ENCODE assay signal across 23 cellular contexts in the genomic region with DNA sequence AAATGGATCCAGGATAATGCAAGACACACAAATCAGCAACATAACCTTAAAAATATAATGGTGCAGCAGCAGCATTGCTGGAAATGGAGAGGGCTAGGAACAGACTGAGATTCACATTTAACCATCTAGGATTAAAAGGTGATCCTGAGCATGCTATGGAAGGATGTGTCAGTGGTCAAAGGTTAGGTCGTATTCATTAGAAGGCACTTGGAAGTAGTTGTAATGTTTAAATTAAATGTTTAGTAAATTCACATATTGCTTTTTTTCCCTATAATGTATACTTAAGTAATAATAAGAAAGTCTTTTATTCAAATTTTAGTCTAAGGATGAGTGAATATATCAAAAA.
DNase-seq lines count a peak whose midpoint lies in the region; ATAC-seq, FAIRE-seq and TF ChIP-seq lines count a peak whose summit lies in the region.
"Had no signal": no experiment of that assay in that cellular context is flagged by ENCODE, and none has a peak within 500 bp of the region (broad histone marks: within the 10 kb centered on the region; RNA-seq: fewer than 3 reads in every experiment).

No MANE protein-coding gene starts in this region.

- peaks cover 5% of the 10 kb centered on the region for H3K27me3 Mint-ChIP-seq in neural progenitor cell (ENCODE audit: insufficient read depth, low read depth)
- H3K27me3 Mint-ChIP-seq: B cell had no signal

- TF ChIP-seq CTCF in left ventricle myocardium inferior (IDR thresholded peaks at IDR 0.05; ENCODE audit: borderline replicate concordance) (no peak), endothelial cell of umbilical vein (IDR thresholded peaks at IDR 0.05; ENCODE audit: extremely low read depth in 1 of 2, insufficient read depth in 1 of 2, low read depth in 1 of 2, low read length in 2 of 2) (no peak), neural progenitor cell (IDR thresholded peaks at IDR 0.05) (no peak), brain microvascular endothelial cell (IDR thresholded peaks at IDR 0.05; ENCODE audit: low read depth, low read length, missing control alignments) (no peak)

- no peaks in the 10 kb centered on the region for H3F3A ChIP-seq in neural progenitor cell (ENCODE audit: low read depth)

- no peaks in the 10 kb centered on the region for H3K36me3 Mint-ChIP-seq in neural progenitor cell
- H3K36me3 Mint-ChIP-seq: CD14-positive monocyte had no signal

- H3K9ac ChIP-seq in endothelial cell of umbilical vein (replicated peaks; ENCODE audit: extremely low read depth, insufficient read depth, low read length) = peak overlapping the region; percentile 29
- H3K9ac ChIP-seq in neural progenitor cell = no peak overlapping the region
- H3K9ac ChIP-seq: KMS-11 had no signal

- no peak for ATAC-seq in Right ventricle myocardium inferior

- FAIRE-seq in endothelial cell of umbilical vein (lab: Jason Lieb, UNC) = no peak
- FAIRE-seq: A204.1, D721Med, GM19239, H1, HTR-8/SVneo had no signal

- no peaks in the 10 kb centered on the region for H3K79me2 ChIP-seq in endothelial cell of umbilical vein (ENCODE audit: control insufficient read depth, insufficient read depth, low read length)
- H3K79me2 ChIP-seq in neural progenitor cell (ENCODE audit: low read depth) = no peaks in the 10 kb centered on the region

- H3K27ac ChIP-seq in left ventricle myocardium inferior (replicated peaks) (peak overlapping the region; percentile 76), endothelial cell of umbilical vein (ENCODE audit: insufficient read depth, low read depth, low read length) (peak overlapping the region; percentile 57), neural progenitor cell (no peak overlapping the region), brain microvascular endothelial cell (no peak overlapping the region)
- H3K27ac ChIP-seq: KMS-11, PC-9 had no signal

- TF ChIP-seq POLR2A in endothelial cell of umbilical vein (IDR thresholded peaks at IDR 0.05; ENCODE audit: low read depth, low read length) = no peak

- dilution Hi-C loops in endothelial cell of umbilical vein (cut with MboI; ENCODE audit: extremely low pct_ligation_motif_present, low sequenced_read_pairs) = no loop called here

- DNase-seq in left ventricle myocardium inferior = no peak
- no peak for DNase-seq in Right ventricle myocardium inferior (ENCODE audit: missing footprints)
- DNase-seq in endothelial cell of umbilical vein (ENCODE audit: low read depth, low spot score) = no peak
- no peak for DNase-seq in neural progenitor cell (ENCODE audit: low spot score)
- no peak for DNase-seq in cerebellar nuclear complex (lab: John Stamatoyannopoulos, UW)
- DNase-seq in DMS79 treated with DMSO at 0.1 percent for 48 hours (lab: John Stamatoyannopoulos, UW) = no peak
- DNase-seq in brain microvascular endothelial cell = no peak
- DNase-seq: EL, GF-D8, IMR-90, NCI-H1105, NCI-H146, NCI-H226, PC-9, RPMI8226 had no signal

- H3K9me1 ChIP-seq in endothelial cell of umbilical vein (replicated peaks; ENCODE audit: control insufficient read depth, extremely low read depth, insufficient read depth, low read length) = no peaks in the 10 kb centered on the region

- H3K4me1 ChIP-seq in left ventricle myocardium inferior = peaks cover 25% of the 10 kb centered on the region
- H3K4me1 ChIP-seq in endothelial cell of umbilical vein (ENCODE audit: control insufficient read depth, extremely low read depth, insufficient read depth, low read length) = peaks cover 30% of the 10 kb centered on the region
- H3K4me1 ChIP-seq in neural progenitor cell = no peaks in the 10 kb centered on the region

- H3K27me3 ChIP-seq in left ventricle myocardium inferior (ENCODE audit: low read depth) = no peaks in the 10 kb centered on the region
- H3K27me3 ChIP-seq in endothelial cell of umbilical vein (ENCODE audit: control insufficient read depth in 2 of 2, insufficient read depth in 2 of 2, low read length in 2 of 2) = no peaks in the 10 kb centered on the region
- no peaks in the 10 kb centered on the region for H3K27me3 ChIP-seq in neural progenitor cell
- no peaks in the 10 kb centered on the region for H3K27me3 ChIP-seq in brain microvascular endothelial cell (replicated peaks)

- CTCF ChIA-PET in endothelial cell of umbilical vein (lab: Charles Lee) = interaction anchor here (0.7 to 1.2 kb wide), 6 partner anchors 32 to 602 kb away, joined by 3 to 4 read pairs (median 3); partner anchors contain the start of gene PDE3A

- POLR2A ChIA-PET in endothelial cell of umbilical vein (lab: Charles Lee) = no interaction called here

- H2AFZ ChIP-seq in endothelial cell of umbilical vein (ENCODE audit: low read depth, low read length) (peak overlapping the region; percentile 97), neural progenitor cell (replicated peaks) (peak overlapping the region; percentile 55)
- H2AFZ ChIP-seq: PC-9 had no signal

- H4K20me1 ChIP-seq in endothelial cell of umbilical vein (replicated peaks; ENCODE audit: control insufficient read depth, extremely low read depth, insufficient read depth, low read length) = no peaks in the 10 kb centered on the region
- H4K20me1 ChIP-seq in neural progenitor cell (ENCODE audit: low read depth) = no peaks in the 10 kb centered on the region

- in situ Hi-C loops in brain microvascular endothelial cell (cut with HindIII; ENCODE audit: low pct_ligation_motif_present, low sequenced_read_pairs) = no loop called here

- H3K36me3 ChIP-seq in left ventricle myocardium inferior (no peaks in the 10 kb centered on the region), endothelial cell of umbilical vein (ENCODE audit: control insufficient read depth in 2 of 2, extremely low read depth in 1 of 2, insufficient read depth in 2 of 2, low read length in 2 of 2) (no peaks in the 10 kb centered on the region), neural progenitor cell (no peaks in the 10 kb centered on the region), brain microvascular endothelial cell (replicated peaks) (no peaks in the 10 kb centered on the region)

- intact Hi-C loops in left ventricle myocardium inferior (cut with micrococcal nuclease) = no loop called here
- intact Hi-C loops in Right ventricle myocardium inferior (cut with DNase I) = loop anchor here (5.0 to 10.0 kb wide), 5 partner anchors 37 to 373 kb away; no protein-coding TSS in a partner anchor
- intact Hi-C loops in endothelial cell of umbilical vein (cut with micrococcal nuclease) = loop anchor here (2.0 to 5.0 kb wide), 2 partner anchors 31 to 82 kb away; no protein-coding TSS in a partner anchor

- H3K9me3 Mint-ChIP-seq in neural progenitor cell = no peaks in the 10 kb centered on the region
- H3K9me3 Mint-ChIP-seq: CD14-positive monocyte had no signal

- no TSS peak for BruUV-seq in endothelial cell of umbilical vein (replicated peaks; lab: Mats Ljungman, UMichigan)

- H3K4me3 Mint-ChIP-seq in neural progenitor cell = no peak overlapping the region
- H3K4me3 Mint-ChIP-seq: B cell, CD14-positive monocyte had no signal

- H3K27ac Mint-ChIP-seq in neural progenitor cell = no peak overlapping the region
- H3K27ac Mint-ChIP-seq: B cell, CD14-positive monocyte had no signal

- peaks cover 4% of the 10 kb centered on the region for H3K9me3 ChIP-seq in left ventricle myocardium inferior (replicated peaks)
- H3K9me3 ChIP-seq in endothelial cell of umbilical vein (replicated peaks; ENCODE audit: control insufficient read depth, insufficient read depth, low read length) = no peaks in the 10 kb centered on the region
- no peaks in the 10 kb centered on the region for H3K9me3 ChIP-seq in neural progenitor cell (ENCODE audit: low read depth)

- H3K4me2 ChIP-seq in endothelial cell of umbilical vein (ENCODE audit: insufficient read depth, low read length) = peak overlapping the region; percentile 84
- no peak overlapping the region for H3K4me2 ChIP-seq in neural progenitor cell
- H3K4me2 ChIP-seq: KMS-11, PC-9 had no signal

- H3K4me3 ChIP-seq in left ventricle myocardium inferior = no peak overlapping the region
- no peak overlapping the region for H3K4me3 ChIP-seq in endothelial cell of umbilical vein (replicated peaks in 1 of 3; ENCODE audit: insufficient read depth in 1 of 3, low read depth in 1 of 3, low read length in 3 of 3)
- H3K4me3 ChIP-seq in neural progenitor cell = no peak overlapping the region
- no peak overlapping the region for H3K4me3 ChIP-seq in brain microvascular endothelial cell (ENCODE audit: low read depth, low read length)
- H3K4me3 ChIP-seq: PC-9 had no signal

- H3K4me1 Mint-ChIP-seq in neural progenitor cell = peaks cover 18% of the 10 kb centered on the region
- H3K4me1 Mint-ChIP-seq: B cell, CD14-positive monocyte had no signal

TF ChIP-seq in endothelial cell of umbilical vein, 7 proteins besides CTCF, POLR2A, EP300 and RAD21:
- TF ChIP-seq JUN (IDR thresholded peaks at IDR 0.05; ENCODE audit: borderline replicate concordance, insufficient read depth, insufficient read length, low read depth) (no peak), FOS (IDR thresholded peaks at IDR 0.05; ENCODE audit: borderline replicate concordance, insufficient read depth, low read length) (no peak), GATA2 (IDR thresholded peaks at IDR 0.05; ENCODE audit: insufficient read depth, insufficient read length, low read depth, low read length) (no peak), MYC (IDR thresholded peaks at IDR 0.05; ENCODE audit: low read depth, low read length) (no peak), MAX (IDR thresholded peaks at IDR 0.05; ENCODE audit: insufficient read depth, insufficient read length) (no peak)
TF ChIP-seq in endothelial cell of umbilical vein: peak in this region for 0.

Comparison
In these comparisons a context has a peak if more than half of its experiments do, and no peak if none do; other contexts are left out.
1. H3K27ac ChIP-seq: peak in left ventricle myocardium inferior (single experiment) and endothelial cell of umbilical vein (single experiment); none in neural progenitor cell (single experiment) and brain microvascular endothelial cell (single experiment).